Comparison of ENCODE assay signal across 7 cellular contexts in the genomic region with DNA sequence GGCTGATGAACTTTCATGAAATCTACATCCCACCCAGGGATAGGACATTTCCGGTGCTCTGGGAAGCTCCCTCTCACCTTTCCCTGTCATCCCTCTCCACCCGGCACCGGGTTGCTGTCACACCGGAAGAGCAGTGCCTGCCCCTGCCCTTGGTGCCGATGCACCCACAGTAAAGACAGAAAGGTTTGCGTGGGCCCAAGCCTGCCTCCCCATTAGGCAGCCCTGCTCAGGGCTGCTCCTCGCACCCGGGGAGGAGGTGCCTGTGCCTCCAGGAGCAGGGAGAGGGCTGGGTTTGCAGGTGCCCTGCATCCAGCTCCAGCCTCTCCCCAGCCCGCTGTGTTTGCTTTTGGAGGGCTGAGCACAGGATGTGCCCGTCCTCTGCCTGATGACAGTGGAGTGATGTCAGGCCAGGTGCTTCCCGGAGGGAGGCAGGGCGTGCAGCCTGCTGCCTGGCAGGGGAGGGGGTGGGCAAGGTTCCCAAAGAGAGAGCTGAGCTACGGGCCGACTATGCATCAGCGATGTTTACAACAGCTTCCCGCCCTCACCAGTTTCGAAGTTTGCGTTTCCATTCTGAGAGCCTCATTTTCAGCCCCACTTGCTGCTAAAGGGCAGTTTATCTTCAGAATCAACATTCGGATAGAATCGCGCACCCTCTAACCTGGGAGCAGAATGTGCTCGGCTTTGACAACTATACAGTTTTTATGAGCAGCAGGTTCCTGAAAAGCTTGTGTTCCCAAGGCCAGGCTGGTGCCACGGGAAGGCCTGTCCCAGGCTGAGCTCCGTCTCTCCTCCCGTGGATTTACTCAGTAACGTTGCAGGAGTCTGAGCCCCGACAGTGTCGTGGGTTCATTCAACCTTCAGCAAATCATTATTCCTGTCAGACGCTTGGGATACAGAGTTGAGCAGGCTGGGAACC.
A peak's percentile ranks its signal among the peaks of the same experiment; 100 is the strongest.
DNase-seq lines count a peak whose midpoint lies in the region; ATAC-seq and TF ChIP-seq lines count a peak whose summit lies in the region.

No MANE protein-coding gene starts in this region.

- H3K27ac ChIP-seq in esophagus muscularis mucosa (replicated peaks in 1 of 4) (peak overlapping the region in 3 of 4 donors; percentile 30 to 39 (median 35)), subcutaneous abdominal adipose tissue (ENCODE audit: low read depth, low read length) (peak overlapping the region; percentile 57)

- POLR2A ChIA-PET in activated CD4-positive, alpha-beta T cell treated with anti-CD3 and anti-CD28 coated beads, Interleukin-2, amount 10 ng/mL, durations not matched to agents 7 days and 5 days (lab: Charles Lee): no interaction called here

- peak overlapping the region in 1 of 4 donors; percentile 9 for H3K4me3 ChIP-seq in esophagus muscularis mucosa
- peak overlapping the region in 2 of 5 donors; percentile 4 to 29 for H3K4me3 ChIP-seq in subcutaneous abdominal adipose tissue (ENCODE audit: low read depth in 1 of 5, low read length in 5 of 5)

- TF ChIP-seq EP300 in esophagus muscularis mucosa (IDR thresholded peaks at IDR 0.05): peak; percentile 63

- TF ChIP-seq POLR2A in esophagus muscularis mucosa (IDR thresholded peaks at IDR 0.05; ENCODE audit: low read depth): peak; percentile 13

- H3K4me1 ChIP-seq in esophagus muscularis mucosa (peaks cover 7 to 12% (median 11%) of the 10 kb centered on the region in 4 donors), subcutaneous abdominal adipose tissue (ENCODE audit: control insufficient read depth in 5 of 5, insufficient read depth in 5 of 5, low read length in 5 of 5) (peaks cover 0 to 44% (median 3%) of the 10 kb centered on the region in 5 donors)

- no peaks in the 10 kb centered on the region for H3K27me3 Mint-ChIP-seq in activated CD4-positive, alpha-beta T cell treated with anti-CD3 and anti-CD28 coated beads, Interleukin-2, amount 10 ng/mL, durations not matched to agents 7 days and 5 days

- no peak for ATAC-seq in GM21423 (IDR thresholded peaks at IDR 0.05; ENCODE audit: unreplicated experiment)
- ATAC-seq in HG02938 (IDR thresholded peaks at IDR 0.05; ENCODE audit: unreplicated experiment): no peak

- no peaks in the 10 kb centered on the region for H3K36me3 Mint-ChIP-seq in activated CD4-positive, alpha-beta T cell treated with anti-CD3 and anti-CD28 coated beads, Interleukin-2, amount 10 ng/mL, durations not matched to agents 7 days and 5 days (ENCODE audit: low read depth)

- no peaks in the 10 kb centered on the region for H3K36me3 ChIP-seq in esophagus muscularis mucosa
- no peaks in the 10 kb centered on the region for H3K36me3 ChIP-seq in subcutaneous abdominal adipose tissue (ENCODE audit: control insufficient read depth in 5 of 5, insufficient read depth in 5 of 5, low read length in 5 of 5)

- CTCF ChIA-PET in activated CD4-positive, alpha-beta T cell treated with anti-CD3 and anti-CD28 coated beads, Interleukin-2, amount 10 ng/mL, durations not matched to agents 7 days and 5 days (lab: Charles Lee): interaction anchor here (0.6 to 1.5 kb wide), 4 partner anchors 19 to 472 kb away, joined by 3 read pairs; no protein-coding TSS in a partner anchor

- peaks cover 0 to 65% (median 0%) of the 10 kb centered on the region in 4 donors for H3K27me3 ChIP-seq in esophagus muscularis mucosa
- H3K27me3 ChIP-seq in subcutaneous abdominal adipose tissue (ENCODE audit: control insufficient read depth in 5 of 5, insufficient read depth in 4 of 5, low read length in 5 of 5): peaks cover 0 to 36% (median 18%) of the 10 kb centered on the region in 5 donors

- H3K9me3 ChIP-seq in esophagus muscularis mucosa (no peaks in the 10 kb centered on the region), subcutaneous abdominal adipose tissue (ENCODE audit: control insufficient read depth in 5 of 5, low read length in 5 of 5) (no peaks in the 10 kb centered on the region)

- 45% methylated on average over 20 of the region's 29 CpGs for WGBS in esophagus muscularis mucosa

- no peak overlapping the region for H3K4me3 Mint-ChIP-seq in activated CD4-positive, alpha-beta T cell treated with anti-CD3 and anti-CD28 coated beads, Interleukin-2, amount 10 ng/mL, durations not matched to agents 7 days and 5 days

- H3K4me1 Mint-ChIP-seq in activated CD4-positive, alpha-beta T cell treated with anti-CD3 and anti-CD28 coated beads, Interleukin-2, amount 10 ng/mL, durations not matched to agents 7 days and 5 days: peaks cover 62% of the 10 kb centered on the region

- peak overlapping the region; percentile 83 for H3K27ac Mint-ChIP-seq in activated CD4-positive, alpha-beta T cell treated with anti-CD3 and anti-CD28 coated beads, Interleukin-2, amount 10 ng/mL, durations not matched to agents 7 days and 5 days

- H3K9me3 Mint-ChIP-seq in activated CD4-positive, alpha-beta T cell treated with anti-CD3 and anti-CD28 coated beads, Interleukin-2, amount 10 ng/mL, durations not matched to agents 7 days and 5 days: peaks cover 7% of the 10 kb centered on the region

- TF ChIP-seq CTCF in esophagus muscularis mucosa (IDR thresholded peaks at IDR 0.05): no peak

- DNase-seq in NCI-H2029 (lab: John Stamatoyannopoulos, UW): peak; percentile 90
- DNase-seq in activated CD4-positive, alpha-beta T cell treated with anti-CD3 and anti-CD28 coated beads, Interleukin-2, amount 10 ng/mL, durations not matched to agents 7 days and 5 days: peak; percentile 53
- DNase-seq in esophagus muscularis mucosa (ENCODE audit: extremely low spot score): no peak
- no peak for DNase-seq in DMS114 treated with DMSO at 0.1 percent for 48 hours (lab: John Stamatoyannopoulos, UW; ENCODE audit: unreplicated experiment)

- H3K9ac ChIP-seq in subcutaneous abdominal adipose tissue (ENCODE audit: low read length in 5 of 5): peak overlapping the region in 1 of 5 donors; percentile 58

- intact Hi-C loops in esophagus muscularis mucosa (cut with DNase I): no loop called here

Comparison
In these comparisons a context has a peak if more than half of its experiments do, and no peak if none do; other contexts are left out.
1. DNase-seq: peak in NCI-H2029 (single experiment) and activated CD4-positive, alpha-beta T cell treated with anti-CD3 and anti-CD28 coated beads, Interleukin-2, amount 10 ng/mL, durations not matched to agents 7 days and 5 days (single experiment); none in esophagus muscularis mucosa (single experiment) and DMS114 treated with DMSO at 0.1 percent for 48 hours (single experiment).